In the genomic region with DNA sequence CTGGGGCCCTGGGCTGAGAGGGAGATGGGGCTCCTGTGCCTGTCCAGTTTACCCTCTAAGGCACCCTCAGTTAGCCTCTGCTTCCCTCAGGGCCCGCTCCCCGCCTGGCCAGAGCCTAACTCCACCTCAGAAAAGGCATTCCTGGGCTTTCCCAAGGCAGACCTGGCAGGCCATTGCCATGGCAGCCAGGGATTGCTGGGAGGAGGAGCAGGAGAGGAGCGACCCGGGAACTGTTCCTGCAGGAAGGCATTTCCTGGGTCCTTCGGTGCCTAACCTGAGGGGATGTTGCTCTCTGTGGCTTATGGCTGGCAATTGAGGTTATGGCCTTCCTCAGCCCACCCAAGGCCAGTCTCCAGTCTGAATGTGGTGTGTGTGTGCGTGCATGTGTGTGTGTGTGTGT, we compare ENCODE assay signal across 18 cellular contexts.
DNase-seq lines count a peak whose midpoint lies in the region; ATAC-seq, FAIRE-seq and TF ChIP-seq lines count a peak whose summit lies in the region.
"Had no signal": no experiment of that assay in that cellular context is flagged by ENCODE, and none has a peak within 500 bp of the region (broad histone marks: within the 10 kb centered on the region; RNA-seq: fewer than 3 reads in every experiment).

No MANE protein-coding gene starts in this region.

- no peak overlapping the region for H3K4me2 ChIP-seq in H1 (ENCODE audit: insufficient read depth in 1 of 2, low read depth in 2 of 2, low read length in 2 of 2)

- no peaks in the 10 kb centered on the region for H3K36me3 ChIP-seq in H1 (ENCODE audit: control insufficient read depth in 2 of 4, insufficient read depth in 4 of 4, low read length in 3 of 4)
- H3K36me3 ChIP-seq in mesodermal cell (ENCODE audit: control insufficient read depth, insufficient read depth, low read length): no peaks in the 10 kb centered on the region

- no peak for TF ChIP-seq RAD21 in H1 (IDR thresholded peaks at IDR 0.05 in 1 of 2, conservative IDR thresholded peaks at IDR 0.05 in 1 of 2; ENCODE audit: low read depth in 2 of 2, low read length in 2 of 2)

- TF ChIP-seq EP300 in H1 (IDR thresholded peaks at IDR 0.05; ENCODE audit: borderline replicate concordance in 1 of 2, low read depth in 2 of 2, low read length in 2 of 2): no peak

- H3K23ac ChIP-seq in H1 (ENCODE audit: insufficient read length): no peak overlapping the region

- H3K79me2 ChIP-seq in H1 (ENCODE audit: control insufficient read depth in 1 of 2, insufficient read depth in 2 of 2, low read length in 2 of 2): no peaks in the 10 kb centered on the region

- H2BK20ac ChIP-seq in H1 (ENCODE audit: low read length): no peak overlapping the region

- no peaks in the 10 kb centered on the region for H3K4me1 Mint-ChIP-seq in stimulated activated effector memory CD8-positive, alpha-beta T cell treated with anti-CD3 and anti-CD28 coated beads, Interleukin-12 subunit alpha, Interleukin-12 subunit beta, amount 100 ng/mL, for 72 hours
- H3K4me1 Mint-ChIP-seq: B cell, IgD-negative memory B cell had no signal

- H3K4me3 ChIP-seq in H1 (ENCODE audit: extremely low read depth in 1 of 4, insufficient read depth in 2 of 4, low read depth in 3 of 4, low read length in 4 of 4) (no peak overlapping the region), mesodermal cell (ENCODE audit: extremely low read depth, insufficient read depth, low read length, poor library complexity, severe bottlenecking) (no peak overlapping the region)

- H3K9ac ChIP-seq in H1 (replicated peaks in 1 of 4; ENCODE audit: extremely low read depth in 1 of 4, low read depth in 3 of 4, low read length in 3 of 4): no peak overlapping the region

- H3K18ac ChIP-seq in H1 (ENCODE audit: extremely low read depth, low read length): no peak overlapping the region

- CTCF ChIA-PET in HEK293T (lab: Yijun Ruan, JAX) (interaction anchor here (1.0 kb wide), 1 partner anchor 206 kb away, joined by 4 read pairs; no protein-coding TSS in a partner anchor), H1 (lab: Charles Lee; ENCODE audit: partially characterized antibody) (interaction anchor here (0.7 to 1.5 kb wide), 3 partner anchors 10 to 211 kb away, joined by 3 to 5 read pairs (median 3); no protein-coding TSS in a partner anchor)

- H2BK15ac ChIP-seq in H1 (ENCODE audit: low read length): no peak overlapping the region

- intact Hi-C loops in sciatic nerve (cut with DNase I): no loop called here

- peak; percentile 14 for ATAC-seq in sciatic nerve
- ATAC-seq in stimulated activated effector memory CD8-positive, alpha-beta T cell treated with anti-CD3 and anti-CD28 coated beads, Interleukin-12 subunit alpha, Interleukin-12 subunit beta, amount 100 ng/mL, for 72 hours: no peak
- ATAC-seq in GM18520 (IDR thresholded peaks at IDR 0.05; ENCODE audit: unreplicated experiment): no peak

- H4K91ac ChIP-seq in H1 (replicated peaks; ENCODE audit: insufficient read length, low read length): no peak overlapping the region

- no peak for TF ChIP-seq POLR2A in H1 (IDR thresholded peaks at IDR 0.05; ENCODE audit: control extremely low read depth in 1 of 2, low read depth in 2 of 2, low read length in 2 of 2)

- H4K20me1 ChIP-seq in H1 (replicated peaks in 1 of 2; ENCODE audit: control insufficient read depth in 1 of 2, insufficient read depth in 2 of 2, low read length in 2 of 2): no peaks in the 10 kb centered on the region

- no peaks in the 10 kb centered on the region for H3K79me1 ChIP-seq in H1 (ENCODE audit: low read depth, low read length)

- H2BK12ac ChIP-seq in H1 (ENCODE audit: low read depth, low read length): no peak overlapping the region

- no peak for TF ChIP-seq CTCF in H1 (IDR thresholded peaks at IDR 0.05; ENCODE audit: control extremely low read depth in 1 of 3, insufficient read depth in 1 of 3, low read depth in 1 of 3, low read length in 3 of 3)

- no peak overlapping the region for H3K27ac Mint-ChIP-seq in stimulated activated effector memory CD8-positive, alpha-beta T cell treated with anti-CD3 and anti-CD28 coated beads, Interleukin-12 subunit alpha, Interleukin-12 subunit beta, amount 100 ng/mL, for 72 hours
- H3K27ac Mint-ChIP-seq: B cell; CD4-positive, alpha-beta T cell; IgD-negative memory B cell had no signal

- peaks cover 0 to 11% (median 4%) of the 10 kb centered on the region in 4 experiments; a peak in 5 of 7 replicates for H3K4me1 ChIP-seq in H1 (replicated peaks in 1 of 4; ENCODE audit: control insufficient read depth in 3 of 4, insufficient read depth in 4 of 4, low read length in 3 of 4)
- H3K4me1 ChIP-seq in mesodermal cell (ENCODE audit: control insufficient read depth, insufficient read depth, low read length, poor library complexity, severe bottlenecking): peaks cover 8% of the 10 kb centered on the region

- H3K23me2 ChIP-seq in H1 (ENCODE audit: low read depth, low read length): no peaks in the 10 kb centered on the region

- no peak overlapping the region for H2BK5ac ChIP-seq in H1 (ENCODE audit: low read depth, low read length)

- peak; percentile 3 for DNase-seq in HEK293T (ENCODE audit: extremely low spot score)
- peak in 1 of 2 experiments; percentile 45 for DNase-seq in H1 (ENCODE audit: low read depth in 1 of 2, low spot score in 2 of 2)
- no peak for DNase-seq in sciatic nerve (ENCODE audit: low spot score)
- no peak for DNase-seq in stimulated activated effector memory CD8-positive, alpha-beta T cell treated with anti-CD3 and anti-CD28 coated beads, Interleukin-12 subunit alpha, Interleukin-12 subunit beta, amount 100 ng/mL, for 72 hours (ENCODE audit: low spot score in 2 of 2)
- no peak for DNase-seq in NCI-H345 treated with DMSO at 0.1 percent for 48 hours (lab: John Stamatoyannopoulos, UW; ENCODE audit: unreplicated experiment)
- DNase-seq: ACHN; Calu3; CD4-positive, alpha-beta T cell; DND-41; H7; NCI-H1436 treated with DMSO at 0.1 percent for 48 hours; NCI-H2081 treated with DMSO at 0.1 percent for 48 hours; NCI-H526; NK-92 treated with Interleukin-12 subunit alpha and Interleukin-12 subunit beta, amount 100 ng/mL, for 24 hours had no signal

- POLR2A ChIA-PET in HEK293T (lab: Yijun Ruan, JAX): no interaction called here
- POLR2A ChIA-PET in H1 (lab: Charles Lee; ENCODE audit: partially characterized antibody): no interaction called here

- no peak overlapping the region for H4K5ac ChIP-seq in H1 (ENCODE audit: insufficient read length, low read depth, low read length)

- no peaks in the 10 kb centered on the region for H3K36me3 Mint-ChIP-seq in stimulated activated effector memory CD8-positive, alpha-beta T cell treated with anti-CD3 and anti-CD28 coated beads, Interleukin-12 subunit alpha, Interleukin-12 subunit beta, amount 100 ng/mL, for 72 hours

- no peak overlapping the region for H3K4ac ChIP-seq in H1 (replicated peaks; ENCODE audit: insufficient read length, low read depth, low read length)

- H3K27me3 ChIP-seq in H1 (replicated peaks in 1 of 4; ENCODE audit: control insufficient read depth in 3 of 4, extremely low read depth in 1 of 4, insufficient read depth in 3 of 4, low read length in 3 of 4): no peaks in the 10 kb centered on the region

- no peak overlapping the region for H3K27ac ChIP-seq in H1 (ENCODE audit: low read depth, low read length)
- H3K27ac ChIP-seq in mesodermal cell (ENCODE audit: low read depth, low read length, severe bottlenecking): peak overlapping the region; percentile 45

- no peak overlapping the region for H3K56ac ChIP-seq in H1 (replicated peaks; ENCODE audit: insufficient read length, low read depth, low read length)

- FAIRE-seq in H1 (lab: Jason Lieb, UNC): no peak

- H3K9me3 Mint-ChIP-seq in stimulated activated effector memory CD8-positive, alpha-beta T cell treated with anti-CD3 and anti-CD28 coated beads, Interleukin-12 subunit alpha, Interleukin-12 subunit beta, amount 100 ng/mL, for 72 hours: no peaks in the 10 kb centered on the region
- H3K9me3 Mint-ChIP-seq: CD4-positive, alpha-beta T cell; IgD-negative memory B cell had no signal

- H3K14ac ChIP-seq in H1 (ENCODE audit: insufficient read length): no peak overlapping the region

- peak overlapping the region; percentile 47; the same call in 1 of the 2 replicates for H4K8ac ChIP-seq in H1 (ENCODE audit: extremely low read depth, insufficient read depth, low read length)

- WGBS in H1 (ENCODE audit: extremely low coverage in 1 of 2, insufficient coverage in 1 of 2, insufficient read length in 1 of 2, insufficient replicate concordance in 2 of 2, low coverage in 1 of 2, low lambda C conversion rate in 2 of 2, missing lambda C conversion rate in 1 of 2), 2 experiments: 95% methylated on average over 4 of the region's 6 CpGs; no CpG with 5 or more reads in 1 of the 2 experiments
- 93% methylated on average over 2 of the region's 6 CpGs; no CpG with 5 or more reads in 1 of the 2 experiments for WGBS in mesodermal cell (ENCODE audit: insufficient coverage in 2 of 2), 2 experiments

- no peak overlapping the region for H2AK5ac ChIP-seq in H1 (ENCODE audit: low read depth, low read length)

- no peak overlapping the region for H2BK120ac ChIP-seq in H1 (replicated peaks; ENCODE audit: low read depth, low read length)

- H2AFZ ChIP-seq in H1 (ENCODE audit: low read length): no peak overlapping the region

- no peak overlapping the region for H3K4me3 Mint-ChIP-seq in stimulated activated effector memory CD8-positive, alpha-beta T cell treated with anti-CD3 and anti-CD28 coated beads, Interleukin-12 subunit alpha, Interleukin-12 subunit beta, amount 100 ng/mL, for 72 hours
- H3K4me3 Mint-ChIP-seq: B cell; CD4-positive, alpha-beta T cell; IgD-negative memory B cell had no signal

- H3K9me3 ChIP-seq in H1 (ENCODE audit: insufficient read depth in 2 of 2, low read depth in 1 of 2, low read length in 1 of 2): no peaks in the 10 kb centered on the region
- no peaks in the 10 kb centered on the region for H3K9me3 ChIP-seq in mesodermal cell (ENCODE audit: control insufficient read depth, low read length)

TF ChIP-seq in HEK293T, 16 proteins besides CTCF, POLR2A, EP300 and RAD21:
- TF ChIP-seq HDGF (IDR thresholded peaks at IDR 0.05; ENCODE audit: borderline replicate concordance): no peak

TF ChIP-seq in H1, 55 proteins besides CTCF, POLR2A, EP300 and RAD21 (continues in another document):
- no peak for TF ChIP-seq FOSL1 (IDR thresholded peaks at IDR 0.05; ENCODE audit: insufficient read depth, low read depth, low read length)
- no peak for TF ChIP-seq CBX5 (IDR thresholded peaks at IDR 0.05; ENCODE audit: low read depth, low read length)
- no peak for TF ChIP-seq RBBP5 (IDR thresholded peaks at IDR 0.05; ENCODE audit: borderline replicate concordance, low read depth, low read length)
- no peak for TF ChIP-seq BRCA1 (IDR thresholded peaks at IDR 0.05; ENCODE audit: low read depth, low read length)
- TF ChIP-seq TCF12 (IDR thresholded peaks at IDR 0.05; ENCODE audit: low read depth, low read length): no peak
- TF ChIP-seq SRF (IDR thresholded peaks at IDR 0.05; ENCODE audit: low read depth, low read length): no peak
- no peak for TF ChIP-seq EGR1 (IDR thresholded peaks at IDR 0.05; ENCODE audit: borderline replicate concordance, low read depth, low read length)
- TF ChIP-seq KDM4A (IDR thresholded peaks at IDR 0.05; ENCODE audit: low read depth, low read length, severe bottlenecking): no peak
- TF ChIP-seq CHD1 (IDR thresholded peaks at IDR 0.05; ENCODE audit: low read depth, low read length): no peak
- no peak for TF ChIP-seq GABPA (IDR thresholded peaks at IDR 0.05; ENCODE audit: borderline replicate concordance, insufficient read depth, low read length)
